Comparison of ENCODE assay signal across 11 cellular contexts in the genomic region with DNA sequence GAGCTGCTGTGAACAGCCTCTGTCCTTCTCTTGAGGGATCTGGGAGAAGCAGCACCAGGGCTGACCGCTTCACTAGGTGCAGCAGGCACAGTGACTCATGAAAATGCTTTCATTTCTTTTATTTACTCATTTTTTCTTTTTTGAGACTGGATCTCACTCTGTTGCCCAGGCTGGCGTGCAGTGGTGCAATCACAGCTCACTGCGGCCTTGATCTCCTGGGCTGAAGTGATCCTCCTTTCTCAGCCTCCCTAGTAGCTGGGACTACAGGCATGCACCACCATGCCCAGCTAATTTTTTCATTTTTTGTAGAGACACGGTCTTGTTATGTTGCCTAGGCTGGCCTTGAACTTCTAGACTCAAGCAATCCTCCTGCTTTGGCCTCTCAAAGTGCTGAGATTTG.
"Had no signal": no experiment of that assay in that cellular context is flagged by ENCODE, and none has a peak within 500 bp of the region (broad histone marks: within the 10 kb centered on the region; RNA-seq: fewer than 3 reads in every experiment).

No MANE protein-coding gene starts in this region.

- H3K4me3 Mint-ChIP-seq: GM23338, H9, HFFc6 had no signal

- ATAC-seq: GM23338, HCT116 had no signal

- H3K9me3 ChIP-seq: HAP-1 had no signal

- H3K27ac Mint-ChIP-seq: GM23338, H9, HFFc6 had no signal

- H2AFZ ChIP-seq: GM23248, GM23338 had no signal

- H3K4me2 ChIP-seq: GM23338 had no signal

- DNase-seq: GM23248, GOT3, H7, H9, HCEC 1CT, HFFc6 had no signal

- H3K27ac ChIP-seq: GM23248 had no signal

- FAIRE-seq: H1, H54 had no signal

- H3K4me1 ChIP-seq: HAP-1 had no signal

- H3K9me3 Mint-ChIP-seq: GM23338 had no signal

- H3K36me3 ChIP-seq: HAP-1 had no signal

- H3K9ac ChIP-seq: GM23248 had no signal

- H3K4me3 ChIP-seq: GM23248, GM23338, HAP-1 had no signal
